16 cellular contexts compared by ENCODE assay signal in genomic region chrX:40035726-40036125, GRCh38.
DNase-seq lines count a peak whose midpoint lies in the region; ATAC-seq and TF ChIP-seq lines count a peak whose summit lies in the region.
"Had no signal": no experiment of that assay in that cellular context is flagged by ENCODE, and none has a peak within 500 bp of the region (broad histone marks: within the 10 kb centered on the region; RNA-seq: fewer than 3 reads in every experiment).

No MANE protein-coding gene starts in this region.

- no peak overlapping the region for H3K9ac ChIP-seq in BLaER1
- H3K9ac ChIP-seq: GM23248 had no signal

- no peaks in the 10 kb centered on the region for H3K4me1 Mint-ChIP-seq in HFFc6 (ENCODE audit: low read depth)
- H3K4me1 Mint-ChIP-seq in CD8-positive, alpha-beta T cell (ENCODE audit: low read depth), result peaks cover 7% of the 10 kb centered on the region

- no peak overlapping the region for H3K4me3 ChIP-seq in BLaER1
- no peak overlapping the region for H3K4me3 ChIP-seq in CD8-positive, alpha-beta T cell (ENCODE audit: low read depth, low read length)
- H3K4me3 ChIP-seq: GM23248 had no signal

- no peaks in the 10 kb centered on the region for H4K20me1 ChIP-seq in BLaER1

- no peak for TF ChIP-seq CTCF in HFFc6 (IDR thresholded peaks at IDR 0.05)
- TF ChIP-seq CTCF in CD8-positive, alpha-beta T cell (IDR thresholded peaks at IDR 0.05), result no peak

- peak; percentile 60 for ATAC-seq in left colon
- no peak for ATAC-seq in CD8-positive, alpha-beta T cell

- no peak overlapping the region for H3K27ac Mint-ChIP-seq in HFFc6
- no peak overlapping the region for H3K27ac Mint-ChIP-seq in CD8-positive, alpha-beta T cell
- H3K27ac Mint-ChIP-seq: CD4-positive, alpha-beta memory T cell had no signal

- CTCF ChIA-PET in CD8-positive, alpha-beta T cell (lab: Charles Lee), result interaction anchor here (0.6 kb wide), 1 partner anchor 26 kb away, joined by 3 read pairs; no protein-coding TSS in a partner anchor

- no peaks in the 10 kb centered on the region; the same call in 1 of the 2 replicates for H3K9me3 Mint-ChIP-seq in HFFc6
- H3K9me3 Mint-ChIP-seq in CD8-positive, alpha-beta T cell, result no peaks in the 10 kb centered on the region

- POLR2A ChIA-PET in CD8-positive, alpha-beta T cell (lab: Charles Lee), result no interaction called here

- peak; percentile 5 for DNase-seq in NCI-H2171 (lab: John Stamatoyannopoulos, UW)
- peak in 1 of 2 donors; percentile 37 for DNase-seq in left colon
- peak; percentile 8 for DNase-seq in mesenteric fat pad (ENCODE audit: low spot score)
- no peak for DNase-seq in superior temporal gyrus (ENCODE audit: extremely low spot score)
- no peak for DNase-seq in HFFc6
- DNase-seq in CD8-positive, alpha-beta T cell, result no peak
- DNase-seq: 8988T; AML-193; CD4-positive, alpha-beta memory T cell; COR-L47; DMS153; GF-D8; GM23248; H7 had no signal

- H3K36me3 ChIP-seq in BLaER1, result no peaks in the 10 kb centered on the region
- H3K36me3 ChIP-seq in CD8-positive, alpha-beta T cell (ENCODE audit: insufficient read depth, low read length), result no peaks in the 10 kb centered on the region

- H3K27me3 Mint-ChIP-seq in HFFc6 (ENCODE audit: insufficient read depth), result no peaks in the 10 kb centered on the region; the same call in none of the 2 replicates
- no peaks in the 10 kb centered on the region for H3K27me3 Mint-ChIP-seq in CD8-positive, alpha-beta T cell (ENCODE audit: low read depth)
- H3K27me3 Mint-ChIP-seq: CD4-positive, alpha-beta memory T cell had no signal

- intact Hi-C loops in left colon (cut with DNase I, micrococcal nuclease), result no loop called here
- intact Hi-C loops in CD8-positive, alpha-beta T cell (cut with DNase I, micrococcal nuclease), result no loop called here

- H3K4me3 Mint-ChIP-seq in HFFc6, result no peak overlapping the region
- H3K4me3 Mint-ChIP-seq in CD8-positive, alpha-beta T cell, result no peak overlapping the region
- H3K4me3 Mint-ChIP-seq: CD4-positive, alpha-beta memory T cell had no signal

- H3K36me3 Mint-ChIP-seq in HFFc6 (ENCODE audit: low read depth), result no peaks in the 10 kb centered on the region
- H3K36me3 Mint-ChIP-seq in CD8-positive, alpha-beta T cell, result no peaks in the 10 kb centered on the region
- H3K36me3 Mint-ChIP-seq: CD4-positive, alpha-beta memory T cell had no signal

- H3K27me3 ChIP-seq in BLaER1, result no peaks in the 10 kb centered on the region
- no peaks in the 10 kb centered on the region for H3K27me3 ChIP-seq in CD8-positive, alpha-beta T cell (ENCODE audit: insufficient read depth, low read length)

- no peak overlapping the region for H3K27ac ChIP-seq in BLaER1
- H3K27ac ChIP-seq in CD8-positive, alpha-beta T cell (ENCODE audit: low read depth, low read length), result no peak overlapping the region
- H3K27ac ChIP-seq: C4-2B, GM23248 had no signal

- peaks cover 24% of the 10 kb centered on the region for H3K4me1 ChIP-seq in BLaER1
- peaks cover 7% of the 10 kb centered on the region for H3K4me1 ChIP-seq in CD8-positive, alpha-beta T cell (ENCODE audit: insufficient read depth, low read length)

- H3K4me2 ChIP-seq in BLaER1, result 0 out of 2 replicates have a peak overlapping the region, but pooled peaks have one; percentile 6

- peaks cover 18% of the 10 kb centered on the region for H3K9me3 ChIP-seq in BLaER1
- no peaks in the 10 kb centered on the region for H3K9me3 ChIP-seq in CD8-positive, alpha-beta T cell (ENCODE audit: low read length)

Comparison
In these comparisons a context has a peak if more than half of its experiments do, and no peak if none do; other contexts are left out.
1. DNase-seq: peak in NCI-H2171 (single experiment) and mesenteric fat pad (single experiment); none in superior temporal gyrus (single experiment), HFFc6 (single experiment) and CD8-positive, alpha-beta T cell (0 of 7).